In genomic region chr20:11686900-11687543, GRCh38 we compare ENCODE assay signal across 11 cellular contexts.
A peak's percentile ranks its signal among the peaks of the same experiment; 100 is the strongest.
DNase-seq lines count a peak whose midpoint lies in the region; ATAC-seq and TF ChIP-seq lines count a peak whose summit lies in the region.
"Had no signal": no experiment of that assay in that cellular context is flagged by ENCODE, and none has a peak within 500 bp of the region (broad histone marks: within the 10 kb centered on the region; RNA-seq: fewer than 3 reads in every experiment).

No MANE protein-coding gene starts in this region.

- WGBS in esophagus squamous epithelium, 2 donors, result 3 to 21% methylated on average over 17 to 20 of the region's 38 CpGs

- H3K79me2 ChIP-seq in ACC112 (ENCODE audit: control insufficient read depth, insufficient read depth, low read length, unreplicated experiment), result no peaks in the 10 kb centered on the region

- peak overlapping the region; percentile 44 for H2AFZ ChIP-seq in ACC112 (ENCODE audit: low read length, unreplicated experiment)

- DNase-seq in NCI-H2171 (lab: John Stamatoyannopoulos, UW) (peak; percentile 76), esophagus squamous epithelium (lab: John Stamatoyannopoulos, UW) (no peak), NCI-H187 treated with DMSO at 0.1 percent for 48 hours (lab: John Stamatoyannopoulos, UW) (no peak), OCI-M2 (lab: John Stamatoyannopoulos, UW; ENCODE audit: unreplicated experiment) (no peak), GOT3 (lab: John Stamatoyannopoulos, UW) (no peak)
- DNase-seq: CD4-positive, alpha-beta T cell; stimulated activated CD4-positive, alpha-beta T cell treated with anti-CD3 and anti-CD28 coated beads, Interleukin-4, amount 100 ng/mL, for 1 hour had no signal

- peaks cover 31% of the 10 kb centered on the region for H3K27me3 ChIP-seq in ACC112 (ENCODE audit: insufficient read depth, low read length)
- peaks cover 0 to 27% (median 0%) of the 10 kb centered on the region in 4 donors for H3K27me3 ChIP-seq in esophagus squamous epithelium
- H3K27me3 ChIP-seq in muscle layer of colon (ENCODE audit: control insufficient read depth in 1 of 2, insufficient read depth in 2 of 2, low read length in 2 of 2), result no peaks in the 10 kb centered on the region

- ATAC-seq in HG02938 (IDR thresholded peaks at IDR 0.05; ENCODE audit: unreplicated experiment), result no peak

- H3K4me3 ChIP-seq in ACC112 (ENCODE audit: low read depth, low read length) (peak overlapping the region; percentile 62), esophagus squamous epithelium (peak overlapping the region in 3 of 4 donors; percentile 8 to 57 (median 27)), muscle layer of colon (ENCODE audit: low read depth in 1 of 2, low read length in 2 of 2) (peak overlapping the region; percentile 50 to 52)

- H3K9ac ChIP-seq in muscle layer of colon (ENCODE audit: low read length), result no peak overlapping the region

- intact Hi-C loops in esophagus squamous epithelium (cut with DNase I), result no loop called here

- no peak for TF ChIP-seq POLR2A in esophagus squamous epithelium (IDR thresholded peaks at IDR 0.05)

- TF ChIP-seq CTCF in esophagus squamous epithelium (IDR thresholded peaks at IDR 0.05), result no peak

- H3K4me1 ChIP-seq in ACC112 (ENCODE audit: control insufficient read depth, insufficient read depth, low read length, unreplicated experiment) (peaks cover 4% of the 10 kb centered on the region), esophagus squamous epithelium (peaks cover 0 to 11% (median 0%) of the 10 kb centered on the region in 3 donors), muscle layer of colon (ENCODE audit: insufficient read depth, low read length) (no peaks in the 10 kb centered on the region)

- H3K9me3 ChIP-seq in esophagus squamous epithelium, result no peaks in the 10 kb centered on the region
- H3K9me3 ChIP-seq in muscle layer of colon (ENCODE audit: low read length), result no peaks in the 10 kb centered on the region

- H3K36me3 ChIP-seq in ACC112 (ENCODE audit: insufficient read depth, low read length) (no peaks in the 10 kb centered on the region), esophagus squamous epithelium (no peaks in the 10 kb centered on the region), muscle layer of colon (ENCODE audit: insufficient read depth, low read length) (no peaks in the 10 kb centered on the region)

- H3K27ac ChIP-seq in ACC112 (ENCODE audit: low read depth, low read length) (no peak overlapping the region), esophagus squamous epithelium (no peak overlapping the region), muscle layer of colon (ENCODE audit: low read depth, low read length) (no peak overlapping the region)
- H3K27ac ChIP-seq: HL-60 had no signal
